Comparison of ENCODE assay signal across 20 cellular contexts in genomic region chr18:62769216-62769615, GRCh38. TPM values are rescaled to one million over a fixed set of nuclear protein-coding genes. Genes with fewer than 3 reads are reported as not detected.
DNase-seq lines count a peak whose midpoint lies in the region; ATAC-seq and TF ChIP-seq lines count a peak whose summit lies in the region.
"Had no signal": no experiment of that assay in that cellular context is flagged by ENCODE, and none has a peak within 500 bp of the region (broad histone marks: within the 10 kb centered on the region; RNA-seq: fewer than 3 reads in every experiment).

No MANE protein-coding gene starts in this region.

- no peak overlapping the region for H3K9ac ChIP-seq in adipocyte (ENCODE audit: low read length)
- H3K9ac ChIP-seq: BLaER1 treated with 17β-estradiol and CSF1 and Interleukin-3, amounts not matched to agents 10 nM and 100 nM had no signal

- no peak for ATAC-seq in activated naive CD8-positive, alpha-beta T cell treated with anti-CD3 and anti-CD28 coated beads, Interleukin-2, amount 50 U/mL, for 24 hours
- ATAC-seq in GM18498 (IDR thresholded peaks at IDR 0.05; ENCODE audit: unreplicated experiment) (no peak), GM19455 (IDR thresholded peaks at IDR 0.05; ENCODE audit: unreplicated experiment) (no peak)
- ATAC-seq: SK-N-SH treated with all-trans-retinoic acid at 6 μM for 48 hours had no signal

- H3K9me3 ChIP-seq in adipocyte (ENCODE audit: control insufficient read depth, low read length), result no peaks in the 10 kb centered on the region
- H3K9me3 ChIP-seq: Caco-2, HAP-1 had no signal

- H3K36me3 Mint-ChIP-seq in activated naive CD8-positive, alpha-beta T cell treated with anti-CD3 and anti-CD28 coated beads for 36 hours, result peaks cover 6% of the 10 kb centered on the region
- no peaks in the 10 kb centered on the region for H3K36me3 Mint-ChIP-seq in activated naive CD8-positive, alpha-beta T cell treated with anti-CD3 and anti-CD28 coated beads, Interleukin-2, amount 50 U/mL, for 24 hours (ENCODE audit: low read depth)
- no peaks in the 10 kb centered on the region for H3K36me3 Mint-ChIP-seq in glutamatergic neuron (ENCODE audit: unreplicated experiment)
- H3K36me3 Mint-ChIP-seq: CD4-positive, alpha-beta memory T cell had no signal

- DNase-seq in activated naive CD8-positive, alpha-beta T cell treated with anti-CD3 and anti-CD28 coated beads for 36 hours, result no peak
- no peak for DNase-seq in activated naive CD8-positive, alpha-beta T cell treated with anti-CD3 and anti-CD28 coated beads, Interleukin-2, amount 50 U/mL, for 24 hours
- DNase-seq in adipocyte (ENCODE audit: low read depth) (peak; percentile 49), iris pigment epithelial cell (ENCODE audit: low read depth) (peak; percentile 54), glutamatergic neuron (no peak), HuH-7.5 (ENCODE audit: low spot score) (no peak)
- DNase-seq: Caco-2; CD4-positive, alpha-beta memory T cell; DMS 273 treated with DMSO at 0.1 percent for 48 hours; DMS79 treated with DMSO at 0.1 percent for 48 hours; MM.1S; NCI-H1092; NCI-H1436 treated with DMSO at 0.1 percent for 48 hours; NCI-H510A; SIG-M5 had no signal

- H3K4me1 ChIP-seq in adipocyte (ENCODE audit: control insufficient read depth, insufficient read depth, low read length), result peaks cover 8% of the 10 kb centered on the region

- no peaks in the 10 kb centered on the region for H3K27me3 Mint-ChIP-seq in activated naive CD8-positive, alpha-beta T cell treated with anti-CD3 and anti-CD28 coated beads for 36 hours
- no peaks in the 10 kb centered on the region for H3K27me3 Mint-ChIP-seq in activated naive CD8-positive, alpha-beta T cell treated with anti-CD3 and anti-CD28 coated beads, Interleukin-2, amount 50 U/mL, for 24 hours
- H3K27me3 Mint-ChIP-seq in glutamatergic neuron (ENCODE audit: unreplicated experiment), result no peaks in the 10 kb centered on the region
- H3K27me3 Mint-ChIP-seq: CD4-positive, alpha-beta memory T cell had no signal

- no peak overlapping the region for H3K4me3 ChIP-seq in adipocyte (ENCODE audit: low read length)
- H3K4me3 ChIP-seq: BLaER1 treated with 17β-estradiol and CSF1 and Interleukin-3, amounts not matched to agents 10 nM and 100 nM; HAP-1 had no signal

- TF ChIP-seq CTCF in glutamatergic neuron (IDR thresholded peaks at IDR 0.05; ENCODE audit: partially characterized antibody, unreplicated experiment), result no peak

- no peaks in the 10 kb centered on the region for H3K36me3 ChIP-seq in adipocyte (ENCODE audit: control insufficient read depth, insufficient read depth, low read length, severe bottlenecking)
- H3K36me3 ChIP-seq: HAP-1 had no signal

- peaks cover 2% of the 10 kb centered on the region for H3K9me3 Mint-ChIP-seq in activated naive CD8-positive, alpha-beta T cell treated with anti-CD3 and anti-CD28 coated beads for 36 hours
- no peaks in the 10 kb centered on the region for H3K9me3 Mint-ChIP-seq in activated naive CD8-positive, alpha-beta T cell treated with anti-CD3 and anti-CD28 coated beads, Interleukin-2, amount 50 U/mL, for 24 hours
- no peaks in the 10 kb centered on the region for H3K9me3 Mint-ChIP-seq in glutamatergic neuron (ENCODE audit: unreplicated experiment)
- H3K9me3 Mint-ChIP-seq: CD4-positive, alpha-beta memory T cell had no signal

- no peak overlapping the region for H3K4me3 Mint-ChIP-seq in activated naive CD8-positive, alpha-beta T cell treated with anti-CD3 and anti-CD28 coated beads for 36 hours
- H3K4me3 Mint-ChIP-seq in activated naive CD8-positive, alpha-beta T cell treated with anti-CD3 and anti-CD28 coated beads, Interleukin-2, amount 50 U/mL, for 24 hours, result no peak overlapping the region
- no peak overlapping the region for H3K4me3 Mint-ChIP-seq in glutamatergic neuron (ENCODE audit: unreplicated experiment)
- H3K4me3 Mint-ChIP-seq: CD4-positive, alpha-beta memory T cell had no signal

- H3K27ac Mint-ChIP-seq in activated naive CD8-positive, alpha-beta T cell treated with anti-CD3 and anti-CD28 coated beads for 36 hours, result peak overlapping the region; percentile 6
- no peak overlapping the region for H3K27ac Mint-ChIP-seq in activated naive CD8-positive, alpha-beta T cell treated with anti-CD3 and anti-CD28 coated beads, Interleukin-2, amount 50 U/mL, for 24 hours
- no peak overlapping the region for H3K27ac Mint-ChIP-seq in glutamatergic neuron (ENCODE audit: unreplicated experiment)
- H3K27ac Mint-ChIP-seq: CD4-positive, alpha-beta memory T cell had no signal

- peaks cover 23% of the 10 kb centered on the region for H3K4me1 Mint-ChIP-seq in activated naive CD8-positive, alpha-beta T cell treated with anti-CD3 and anti-CD28 coated beads for 36 hours
- H3K4me1 Mint-ChIP-seq in activated naive CD8-positive, alpha-beta T cell treated with anti-CD3 and anti-CD28 coated beads, Interleukin-2, amount 50 U/mL, for 24 hours, result peaks cover 30% of the 10 kb centered on the region
- peaks cover 8% of the 10 kb centered on the region for H3K4me1 Mint-ChIP-seq in glutamatergic neuron (ENCODE audit: low read depth, unreplicated experiment)

- H3K27me3 ChIP-seq in adipocyte (replicated peaks; ENCODE audit: control insufficient read depth, insufficient read depth, low read length), result no peaks in the 10 kb centered on the region
- H3K27me3 ChIP-seq: BLaER1 treated with 17β-estradiol and CSF1 and Interleukin-3, amounts not matched to agents 10 nM and 100 nM had no signal

RNA-seq across cellular contexts. Expression of gene PHLPP1, which starts 53.9 kb away (rescaled TPM):
- total RNA-seq in activated naive CD8-positive, alpha-beta T cell treated with anti-CD3 and anti-CD28 coated beads for 36 hours, result 10 to 100 TPM; 10.4 to 11.4 TPM
- 14.0 TPM for total RNA-seq in glutamatergic neuron (ENCODE audit: unreplicated experiment)

Comparison
In these comparisons a context has a peak if more than half of its experiments do, and no peak if none do; other contexts are left out.
1. DNase-seq: peak in adipocyte (single experiment) and iris pigment epithelial cell (single experiment); none in activated naive CD8-positive, alpha-beta T cell treated with anti-CD3 and anti-CD28 coated beads for 36 hours (single experiment), activated naive CD8-positive, alpha-beta T cell treated with anti-CD3 and anti-CD28 coated beads, Interleukin-2, amount 50 U/mL, for 24 hours (single experiment), glutamatergic neuron (single experiment) and HuH-7.5 (single experiment).